Comparison of ENCODE assay signal across 14 cellular contexts in the genomic region with DNA sequence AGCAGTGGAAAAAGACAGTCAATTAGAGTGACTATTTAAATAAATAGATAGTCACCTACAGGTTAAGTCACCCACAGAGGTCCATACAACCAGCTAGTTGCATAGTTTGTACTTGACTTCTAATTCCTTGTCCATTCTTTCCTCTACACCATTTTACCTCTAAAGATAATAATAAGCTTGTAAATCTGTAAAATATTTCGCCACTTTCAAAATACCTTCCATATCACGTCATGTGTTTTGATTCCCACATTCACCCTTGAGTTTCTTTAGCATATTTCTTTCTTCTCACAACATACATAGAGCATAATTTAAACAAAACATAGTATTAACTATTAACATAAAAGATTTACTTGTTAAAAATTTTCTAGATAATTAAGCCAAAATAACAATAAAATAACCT.
DNase-seq lines count a peak whose midpoint lies in the region; ATAC-seq and TF ChIP-seq lines count a peak whose summit lies in the region.
"Had no signal": no experiment of that assay in that cellular context is flagged by ENCODE, and none has a peak within 500 bp of the region (broad histone marks: within the 10 kb centered on the region; RNA-seq: fewer than 3 reads in every experiment).

No MANE protein-coding gene starts in this region.

- H3K27me3 ChIP-seq in brain microvascular endothelial cell (replicated peaks) (no peaks in the 10 kb centered on the region), left lung (no peaks in the 10 kb centered on the region)
- H3K27me3 ChIP-seq: BLaER1 had no signal

- in situ Hi-C loops in Caki2 (cut with HindIII; ENCODE audit: low pct_unique_long_range_greater_than_20kb, low sequenced_read_pairs): no loop called here
- in situ Hi-C loops in brain microvascular endothelial cell (cut with HindIII; ENCODE audit: low pct_ligation_motif_present, low sequenced_read_pairs): no loop called here

- no peak overlapping the region for H3K27ac Mint-ChIP-seq in natural killer cell
- H3K27ac Mint-ChIP-seq: CD14-positive monocyte; CD4-positive, alpha-beta memory T cell; H9 had no signal

- ATAC-seq in HG02884 (IDR thresholded peaks at IDR 0.05; ENCODE audit: unreplicated experiment) (no peak), left lung (no peak), natural killer cell (no peak), HG03095 (IDR thresholded peaks at IDR 0.05; ENCODE audit: unreplicated experiment) (no peak)

- H3K4me3 ChIP-seq in brain microvascular endothelial cell (ENCODE audit: low read depth, low read length) (no peak overlapping the region), left lung (no peak overlapping the region)
- H3K4me3 ChIP-seq: BLaER1 had no signal

- H3K4me1 ChIP-seq in left lung: no peaks in the 10 kb centered on the region
- H3K4me1 ChIP-seq: BLaER1 had no signal

- no peaks in the 10 kb centered on the region for H3K9me3 ChIP-seq in left lung
- H3K9me3 ChIP-seq: BLaER1 had no signal

- DNase-seq in Caki2 (ENCODE audit: low read depth): peak; percentile 40
- DNase-seq in HCEC 1CT: peak; percentile 4
- no peak for DNase-seq in brain microvascular endothelial cell
- peak; percentile 4 for DNase-seq in glomerular visceral epithelial cell (ENCODE audit: extremely low spot score)
- no peak for DNase-seq in left lung
- DNase-seq in natural killer cell: no peak
- DNase-seq: 8988T; Calu3; CD4-positive, alpha-beta memory T cell; H9 had no signal

- H3K4me3 Mint-ChIP-seq in natural killer cell: no peak overlapping the region
- H3K4me3 Mint-ChIP-seq: CD14-positive monocyte; CD4-positive, alpha-beta memory T cell; H9 had no signal

- no peaks in the 10 kb centered on the region for H3K36me3 Mint-ChIP-seq in natural killer cell
- H3K36me3 Mint-ChIP-seq: CD14-positive monocyte; CD4-positive, alpha-beta memory T cell had no signal

- no peak for TF ChIP-seq CTCF in brain microvascular endothelial cell (IDR thresholded peaks at IDR 0.05; ENCODE audit: low read depth, low read length, missing control alignments)
- no peak for TF ChIP-seq CTCF in left lung (IDR thresholded peaks at IDR 0.05)
- TF ChIP-seq CTCF in natural killer cell (IDR thresholded peaks at IDR 0.05): no peak

- intact Hi-C loops in left lung (cut with DNase I): no loop called here
- intact Hi-C loops in natural killer cell (cut with micrococcal nuclease): no loop called here

- no peaks in the 10 kb centered on the region for H3K4me1 Mint-ChIP-seq in natural killer cell
- H3K4me1 Mint-ChIP-seq: CD14-positive monocyte; CD4-positive, alpha-beta memory T cell had no signal

- peaks cover 9 to 10% of the 10 kb centered on the region in 2 donors for H3K9me3 Mint-ChIP-seq in natural killer cell
- H3K9me3 Mint-ChIP-seq: H9 had no signal

- peak overlapping the region; percentile 18 for H3K27ac ChIP-seq in brain microvascular endothelial cell
- H3K27ac ChIP-seq in left lung: no peak overlapping the region
- H3K27ac ChIP-seq: BLaER1 had no signal

- H3K36me3 ChIP-seq in brain microvascular endothelial cell (replicated peaks): no peaks in the 10 kb centered on the region
- no peaks in the 10 kb centered on the region for H3K36me3 ChIP-seq in left lung
- H3K36me3 ChIP-seq: BLaER1 had no signal

- no peaks in the 10 kb centered on the region for H3K27me3 Mint-ChIP-seq in natural killer cell (ENCODE audit: low read depth in 2 of 2)
- H3K27me3 Mint-ChIP-seq: CD4-positive, alpha-beta memory T cell had no signal

Comparison
In these comparisons a context has a peak if more than half of its experiments do, and no peak if none do; other contexts are left out.
1. DNase-seq: peak in Caki2 (single experiment), HCEC 1CT (single experiment) and glomerular visceral epithelial cell (single experiment); none in brain microvascular endothelial cell (single experiment), left lung (0 of 2) and natural killer cell (single experiment).